ENCODE assay signal across 16 cellular contexts in genomic region chr20:57857969-57858368, GRCh38.
DNase-seq lines count a peak whose midpoint lies in the region; ATAC-seq and TF ChIP-seq lines count a peak whose summit lies in the region.
"Had no signal": no experiment of that assay in that cellular context is flagged by ENCODE, and none has a peak within 500 bp of the region (broad histone marks: within the 10 kb centered on the region; RNA-seq: fewer than 3 reads in every experiment).

No MANE protein-coding gene starts in this region.

- no peaks in the 10 kb centered on the region for H3K27me3 ChIP-seq in CD8-positive, alpha-beta T cell (ENCODE audit: insufficient read depth, low read length)
- peaks cover 76% of the 10 kb centered on the region for H3K27me3 ChIP-seq in foreskin keratinocyte
- H3K27me3 ChIP-seq: BLaER1 had no signal

- no peaks in the 10 kb centered on the region for H3K9me3 Mint-ChIP-seq in CD8-positive, alpha-beta T cell

- POLR2A ChIA-PET in CD8-positive, alpha-beta T cell (lab: Charles Lee): no interaction called here

- intact Hi-C loops in CD8-positive, alpha-beta T cell (cut with DNase I, micrococcal nuclease): no loop called here

- no peak overlapping the region for H3K4me3 Mint-ChIP-seq in CD8-positive, alpha-beta T cell
- peak overlapping the region; percentile 0 for H3K4me3 Mint-ChIP-seq in T-helper 17 cell
- H3K4me3 Mint-ChIP-seq: CD4-positive, CD25-positive, alpha-beta regulatory T cell had no signal

- H3K36me3 ChIP-seq in CD8-positive, alpha-beta T cell (ENCODE audit: insufficient read depth, low read length): no peaks in the 10 kb centered on the region
- H3K36me3 ChIP-seq: BLaER1 had no signal

- no peak overlapping the region for H3K27ac ChIP-seq in CD8-positive, alpha-beta T cell (ENCODE audit: low read depth, low read length)
- H3K27ac ChIP-seq in foreskin keratinocyte: no peak overlapping the region
- H3K27ac ChIP-seq: BLaER1, GM23248, HL-60 had no signal

- H3K4me3 ChIP-seq in CD8-positive, alpha-beta T cell (ENCODE audit: low read depth, low read length): no peak overlapping the region
- H3K4me3 ChIP-seq: BLaER1, GM12878, GM23248 had no signal

- H3K36me3 Mint-ChIP-seq in CD8-positive, alpha-beta T cell: no peaks in the 10 kb centered on the region
- H3K36me3 Mint-ChIP-seq in T-helper 17 cell (ENCODE audit: low read depth): no peaks in the 10 kb centered on the region
- H3K36me3 Mint-ChIP-seq: CD4-positive, CD25-positive, alpha-beta regulatory T cell had no signal

- CTCF ChIA-PET in CD8-positive, alpha-beta T cell (lab: Charles Lee): interaction anchor here (0.9 kb wide), 1 partner anchor 18 kb away, joined by 3 read pairs; no protein-coding TSS in a partner anchor

- ATAC-seq in CD8-positive, alpha-beta T cell: no peak
- ATAC-seq in T-helper 17 cell (no peak), foreskin keratinocyte (no peak), GM21423 (IDR thresholded peaks at IDR 0.05; ENCODE audit: unreplicated experiment) (no peak)
- ATAC-seq: GM12878, HCT116 had no signal

- TF ChIP-seq CTCF in CD8-positive, alpha-beta T cell (IDR thresholded peaks at IDR 0.05): no peak
- peak; percentile 40 for TF ChIP-seq CTCF in foreskin keratinocyte (conservative IDR thresholded peaks at IDR 0.05)

- H3K27ac Mint-ChIP-seq in CD8-positive, alpha-beta T cell: peak overlapping the region; percentile 4
- peak overlapping the region; percentile 3 for H3K27ac Mint-ChIP-seq in T-helper 17 cell
- H3K27ac Mint-ChIP-seq: CD4-positive, CD25-positive, alpha-beta regulatory T cell had no signal

- DNase-seq in activated CD8-positive, alpha-beta memory T cell treated with anti-CD3 and anti-CD28 coated beads for 24 hours: peak; percentile 17
- DNase-seq in activated CD8-positive, alpha-beta memory T cell treated with anti-CD3 and anti-CD28 coated beads, Interleukin-2, amount 50 U/mL, for 48 hours: no peak
- DNase-seq in CD8-positive, alpha-beta T cell: no peak
- DNase-seq in T-helper 17 cell: no peak
- peak in 1 of 2 donors; percentile 3 for DNase-seq in foreskin keratinocyte
- no peak for DNase-seq in NCI-H1092 (lab: John Stamatoyannopoulos, UW)
- DNase-seq: 8988T; AML-193; CD4-positive, CD25-positive, alpha-beta regulatory T cell; DMS79; GM23248 had no signal

- peaks cover 15% of the 10 kb centered on the region for H3K4me1 ChIP-seq in CD8-positive, alpha-beta T cell (ENCODE audit: insufficient read depth, low read length)
- H3K4me1 ChIP-seq in foreskin keratinocyte: no peaks in the 10 kb centered on the region
- H3K4me1 ChIP-seq: BLaER1 had no signal

- H3K27me3 Mint-ChIP-seq in CD8-positive, alpha-beta T cell (ENCODE audit: low read depth): peaks cover 4% of the 10 kb centered on the region
- H3K27me3 Mint-ChIP-seq in T-helper 17 cell: peaks cover 31% of the 10 kb centered on the region
- H3K27me3 Mint-ChIP-seq: CD4-positive, CD25-positive, alpha-beta regulatory T cell had no signal

- H3K9me3 ChIP-seq in CD8-positive, alpha-beta T cell (ENCODE audit: low read length): no peaks in the 10 kb centered on the region
- no peaks in the 10 kb centered on the region for H3K9me3 ChIP-seq in T-helper 17 cell (ENCODE audit: control insufficient read depth, low read length, poor library complexity, severe bottlenecking)
- H3K9me3 ChIP-seq: BLaER1 had no signal

- peaks cover 19% of the 10 kb centered on the region for H3K4me1 Mint-ChIP-seq in CD8-positive, alpha-beta T cell (ENCODE audit: low read depth)
- H3K4me1 Mint-ChIP-seq in T-helper 17 cell: peaks cover 7% of the 10 kb centered on the region
- H3K4me1 Mint-ChIP-seq: CD4-positive, CD25-positive, alpha-beta regulatory T cell had no signal
